22 cellular contexts compared by ENCODE assay signal in genomic region chr1:90936061-90936460, GRCh38.
"Had no signal": no experiment of that assay in that cellular context is flagged by ENCODE, and none has a peak within 500 bp of the region (broad histone marks: within the 10 kb centered on the region; RNA-seq: fewer than 3 reads in every experiment).

No MANE protein-coding gene starts in this region.

- H3K27ac Mint-ChIP-seq: stimulated activated naive CD8-positive, alpha-beta T cell treated with anti-CD3 and anti-CD28 coated beads, Interleukin-15, amount 100 ng/mL, for 72 hours; T-helper 1 cell treated with Interleukin-12 subunit alpha and Interleukin-12 subunit beta and Interleukin-4 antibody, amounts not matched to agents 30 μg/mL and 1 μg/mL, for 36 hours had no signal

- ATAC-seq: activated T-cell treated with anti-CD3 and anti-CD28 coated beads, Interleukin-2, amount 50 U/mL, for 4 hours; effector memory CD8-positive, alpha-beta T cell; gastroesophageal sphincter; left cardiac atrium; stimulated activated naive CD8-positive, alpha-beta T cell treated with anti-CD3 and anti-CD28 coated beads, Interleukin-15, amount 100 ng/mL, for 72 hours had no signal

- H3K4me1 ChIP-seq: esophagus squamous epithelium had no signal

- H3K4me1 Mint-ChIP-seq: neural crest cell had no signal

- H3K27me3 Mint-ChIP-seq: effector memory CD8-positive, alpha-beta T cell; stimulated activated naive CD8-positive, alpha-beta T cell treated with anti-CD3 and anti-CD28 coated beads, Interleukin-15, amount 100 ng/mL, for 72 hours had no signal

- H3K4me3 Mint-ChIP-seq: activated T-cell treated with anti-CD3 and anti-CD28 coated beads, Interleukin-2, amount 50 U/mL, for 4 hours; effector memory CD8-positive, alpha-beta T cell; neural crest cell; stimulated activated naive CD8-positive, alpha-beta T cell treated with anti-CD3 and anti-CD28 coated beads, Interleukin-15, amount 100 ng/mL, for 72 hours; T-helper 1 cell treated with Interleukin-12 subunit alpha and Interleukin-12 subunit beta and Interleukin-4 antibody, amounts not matched to agents 30 μg/mL and 1 μg/mL, for 36 hours had no signal

- H3K4me3 ChIP-seq: dorsolateral prefrontal cortex, esophagus squamous epithelium, gastroesophageal sphincter, right atrium auricular region, tibial artery had no signal

- H3K9me3 Mint-ChIP-seq: activated T-cell treated with anti-CD3 and anti-CD28 coated beads, Interleukin-2, amount 50 U/mL, for 4 hours; effector memory CD8-positive, alpha-beta T cell; neural crest cell; T-helper 1 cell treated with Interleukin-12 subunit alpha and Interleukin-12 subunit beta and Interleukin-4 antibody, amounts not matched to agents 30 μg/mL and 1 μg/mL, for 36 hours had no signal

- DNase-seq: activated CD4-positive, alpha-beta T cell treated with anti-CD3 and anti-CD28 coated beads for 4 hours; activated CD4-positive, alpha-beta T cell treated with anti-CD3 and anti-CD28 coated beads, Interleukin-2, amount 50 U/mL, for 48 hours; activated CD4-positive, CD25-positive, alpha-beta regulatory T cell; activated CD8-positive, alpha-beta memory T cell treated with anti-CD3 and anti-CD28 coated beads, Interleukin-2, amount 50 U/mL, for 48 hours; activated naive CD4-positive, alpha-beta T cell treated with Interleukin-2 at 50 U/mL for 16 hours; activated T-cell treated with anti-CD3 and anti-CD28 coated beads, Interleukin-2, amount 50 U/mL, for 4 hours; aorta; central memory CD4-positive, alpha-beta T cell; dorsolateral prefrontal cortex; effector memory CD8-positive, alpha-beta T cell; esophagus squamous epithelium; head of caudate nucleus; islet precursor cell; left cardiac atrium; occipital lobe; stimulated activated naive CD8-positive, alpha-beta T cell treated with anti-CD3 and anti-CD28 coated beads, Interleukin-15, amount 100 ng/mL, for 72 hours; tibial artery had no signal

- H3K27ac ChIP-seq: dorsolateral prefrontal cortex, esophagus squamous epithelium, gastroesophageal sphincter, right atrium auricular region, tibial artery had no signal

- H3K27me3 ChIP-seq: dorsolateral prefrontal cortex, esophagus squamous epithelium, gastroesophageal sphincter, right atrium auricular region, tibial artery had no signal

- FAIRE-seq: colon had no signal

- H3K9me3 ChIP-seq: esophagus squamous epithelium, gastroesophageal sphincter, right atrium auricular region, tibial artery had no signal
